Comparison of ENCODE assay signal across 29 cellular contexts in the genomic region with DNA sequence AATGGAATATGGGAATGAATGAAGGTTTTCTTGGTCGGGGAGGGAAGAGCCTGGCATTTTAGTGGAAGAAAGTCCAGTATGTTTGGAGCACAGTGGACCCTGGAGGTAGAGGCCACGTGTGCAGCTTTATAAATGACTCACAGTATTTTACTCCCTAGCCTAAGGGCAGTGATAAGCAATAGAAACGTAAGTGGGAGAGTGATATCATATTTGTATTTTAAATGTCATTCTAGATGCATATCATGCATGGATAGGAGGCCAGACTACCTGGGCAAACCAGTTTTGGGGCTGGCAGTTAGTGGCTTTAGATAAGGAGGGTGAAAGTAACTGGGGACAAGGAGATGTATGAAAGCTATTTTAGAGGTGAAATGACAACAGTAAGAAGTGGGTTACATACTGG.
DNase-seq lines count a peak whose midpoint lies in the region; ATAC-seq, FAIRE-seq and TF ChIP-seq lines count a peak whose summit lies in the region.
"Had no signal": no experiment of that assay in that cellular context is flagged by ENCODE, and none has a peak within 500 bp of the region (broad histone marks: within the 10 kb centered on the region; RNA-seq: fewer than 3 reads in every experiment).

No MANE protein-coding gene starts in this region.

- H3K27ac ChIP-seq in upper lobe of left lung, result no peak overlapping the region
- H3K27ac ChIP-seq: adrenal gland, ovary, SJSA1, suprapubic skin had no signal

- peaks cover 10% of the 10 kb centered on the region for H3K36me3 Mint-ChIP-seq in type B pancreatic cell
- H3K36me3 Mint-ChIP-seq: brain; CD8-positive, alpha-beta T cell; T-cell had no signal

- TF ChIP-seq CTCF in type B pancreatic cell (conservative IDR thresholded peaks at IDR 0.05), result no peak
- TF ChIP-seq CTCF in upper lobe of left lung (IDR thresholded peaks at IDR 0.05), result no peak

- TF ChIP-seq POLR2A in GM12892 (IDR thresholded peaks at IDR 0.05; ENCODE audit: low read depth, low read length) (no peak), erythroblast (IDR thresholded peaks at IDR 0.05; ENCODE audit: low read length) (no peak), upper lobe of left lung (IDR thresholded peaks at IDR 0.05) (no peak)

- H3K27ac Mint-ChIP-seq in type B pancreatic cell, result peak overlapping the region; percentile 29
- H3K27ac Mint-ChIP-seq: activated naive CD4-positive, alpha-beta T cell treated with anti-CD3 and anti-CD28 coated beads for 36 hours; activated T-helper 1 cell treated with anti-CD3 and anti-CD28 coated beads, Interleukin-12 subunit alpha, Interleukin-12 subunit beta, Interleukin-2, Interleukin-4 antibody, amounts not matched to agents 30 ng/mL and 10 ng/mL and 1 ng/mL, durations not matched to agents 14 hours and 24 hours and 36 hours; CD8-positive, alpha-beta T cell; nephron; stimulated activated memory B cell treated with anti-CD40 and anti-IgM and Interleukin-4, amounts not matched to agents 10 μg/mL and 1 μg/mL and 100 μg/mL, for 72 hours; T-cell had no signal

- no peak for DNase-seq in GM12892 (ENCODE audit: insufficient read length)
- DNase-seq in NCI-H526 treated with DMSO at 0.1 percent for 48 hours (lab: John Stamatoyannopoulos, UW), result peak; percentile 80
- DNase-seq in erythroblast (lab: John Stamatoyannopoulos, UW), result peak; percentile 44 to 53
- no peak for DNase-seq in type B pancreatic cell (ENCODE audit: extremely low spot score, unreplicated experiment)
- DNase-seq in upper lobe of left lung, result no peak
- DNase-seq in COLO829 (ENCODE audit: low spot score), result no peak
- DNase-seq: activated CD4-positive, alpha-beta T cell treated with anti-CD3 and anti-CD28 coated beads, Interleukin-2, amount 50 U/mL, for 48 hours; activated CD8-positive, alpha-beta memory T cell treated with anti-CD3 and anti-CD28 coated beads, Interleukin-2, amount 50 U/mL, for 4 hours; activated naive CD4-positive, alpha-beta T cell treated with anti-CD3 and anti-CD28 coated beads for 36 hours; adrenal gland; CD8-positive, alpha-beta T cell; GF-D8; NCI-H1105; NCI-H187 treated with DMSO at 0.1 percent for 48 hours; NCI-H2171 treated with DMSO at 0.1 percent for 48 hours; NCI-H524; ovary; stimulated activated CD4-positive, alpha-beta T cell treated with anti-CD3 and anti-CD28 coated beads, Interleukin-4, amount 100 ng/mL, for 24 hours; T-cell had no signal

- no peaks in the 10 kb centered on the region for H3K27me3 Mint-ChIP-seq in type B pancreatic cell
- H3K27me3 Mint-ChIP-seq: stimulated activated memory B cell treated with anti-CD40 and anti-IgM and Interleukin-4, amounts not matched to agents 10 μg/mL and 1 μg/mL and 100 μg/mL, for 72 hours; T-cell had no signal

- H3K4me3 Mint-ChIP-seq in type B pancreatic cell, result peak overlapping the region; percentile 35
- H3K4me3 Mint-ChIP-seq: activated naive CD4-positive, alpha-beta T cell treated with anti-CD3 and anti-CD28 coated beads for 36 hours; activated T-helper 1 cell treated with anti-CD3 and anti-CD28 coated beads, Interleukin-12 subunit alpha, Interleukin-12 subunit beta, Interleukin-2, Interleukin-4 antibody, amounts not matched to agents 30 ng/mL and 10 ng/mL and 1 ng/mL, durations not matched to agents 14 hours and 24 hours and 36 hours; brain; CD8-positive, alpha-beta T cell; nephron; stimulated activated memory B cell treated with anti-CD40 and anti-IgM and Interleukin-4, amounts not matched to agents 10 μg/mL and 1 μg/mL and 100 μg/mL, for 72 hours; T-cell had no signal

- no peaks in the 10 kb centered on the region for H3K9me3 ChIP-seq in upper lobe of left lung
- H3K9me3 ChIP-seq: adrenal gland, ovary, SJSA1, suprapubic skin had no signal

- no peaks in the 10 kb centered on the region for H3K4me1 ChIP-seq in upper lobe of left lung
- H3K4me1 ChIP-seq: adrenal gland had no signal

- no peak for TF ChIP-seq EP300 in upper lobe of left lung (IDR thresholded peaks at IDR 0.05)

- WGBS in upper lobe of left lung, 2 donors, result 60 to 78% methylated on average over 3 of the region's 3 CpGs

- no peaks in the 10 kb centered on the region for H3K27me3 ChIP-seq in upper lobe of left lung
- H3K27me3 ChIP-seq: adrenal gland, ovary, SJSA1, suprapubic skin had no signal

- H3K9me3 Mint-ChIP-seq in type B pancreatic cell, result peaks cover 10% of the 10 kb centered on the region
- H3K9me3 Mint-ChIP-seq: activated naive CD4-positive, alpha-beta T cell treated with anti-CD3 and anti-CD28 coated beads for 36 hours; activated T-helper 1 cell treated with anti-CD3 and anti-CD28 coated beads, Interleukin-12 subunit alpha, Interleukin-12 subunit beta, Interleukin-2, Interleukin-4 antibody, amounts not matched to agents 30 ng/mL and 10 ng/mL and 1 ng/mL, durations not matched to agents 14 hours and 24 hours and 36 hours; brain; CD8-positive, alpha-beta T cell; nephron had no signal

- H3K4me3 ChIP-seq in upper lobe of left lung, result no peak overlapping the region
- H3K4me3 ChIP-seq: adrenal gland, ovary, SJSA1, suprapubic skin had no signal

- no peaks in the 10 kb centered on the region for H3K36me3 ChIP-seq in upper lobe of left lung
- H3K36me3 ChIP-seq: adrenal gland, ovary, SJSA1, suprapubic skin had no signal

- peak; percentile 61 for FAIRE-seq in GM12892 (lab: Jason Lieb, UNC)
- FAIRE-seq: RCC 7860 had no signal

- ATAC-seq in upper lobe of left lung (ENCODE audit: low FRiP score in 2 of 2) (no peak), GM21515 (IDR thresholded peaks at IDR 0.05; ENCODE audit: unreplicated experiment) (no peak), HG03175 (IDR thresholded peaks at IDR 0.05; ENCODE audit: unreplicated experiment) (no peak)
- ATAC-seq: CD8-positive, alpha-beta T cell; sciatic nerve; stimulated activated memory B cell treated with anti-CD40 and anti-IgM and Interleukin-4, amounts not matched to agents 10 μg/mL and 1 μg/mL and 100 μg/mL, for 72 hours; T-cell had no signal

- peaks cover 28% of the 10 kb centered on the region for H3K4me1 Mint-ChIP-seq in type B pancreatic cell (ENCODE audit: unreplicated experiment)
- H3K4me1 Mint-ChIP-seq: T-cell had no signal

Comparison
In these comparisons a context has a peak if more than half of its experiments do, and no peak if none do; other contexts are left out.
1. DNase-seq: peak in NCI-H526 treated with DMSO at 0.1 percent for 48 hours (single experiment) and erythroblast (2 of 2); none in GM12892 (single experiment), type B pancreatic cell (single experiment), upper lobe of left lung (0 of 2) and COLO829 (single experiment).